ENCODE assay signal across 8 cellular contexts in genomic region chr16:49407873-49408565, GRCh38. TPM values are rescaled to one million over a fixed set of nuclear protein-coding genes. Genes with fewer than 3 reads are reported as not detected.
DNase-seq lines count a peak whose midpoint lies in the region; ATAC-seq and TF ChIP-seq lines count a peak whose summit lies in the region.

No MANE protein-coding gene starts in this region.

- DNase-seq in DMS153 treated with DMSO at 0.1 percent for 48 hours (lab: John Stamatoyannopoulos, UW; ENCODE audit: unreplicated experiment) (peak; percentile 19), HUDEP-2 (lab: John Stamatoyannopoulos, UW; ENCODE audit: unreplicated experiment in 76 of 76) (peak in 51 of 76 experiments; percentile 1 to 68 (median 24)), OCI-M1 (lab: John Stamatoyannopoulos, UW) (peak; percentile 70), activated T-cell treated with anti-CD3 and anti-CD28 coated beads for 4 hours (peak; percentile 42), esophagus squamous epithelium (lab: John Stamatoyannopoulos, UW) (no peak)
- peak; percentile 59 to 70 for DNase-seq in stimulated activated naive CD8-positive, alpha-beta T cell treated with anti-CD3 and anti-CD28 coated beads, Interleukin-15, amount 100 ng/mL, for 72 hours

- peaks cover 0 to 9% (median 5%) of the 10 kb centered on the region in 3 donors for H3K4me1 ChIP-seq in esophagus squamous epithelium

- TF ChIP-seq CTCF in esophagus squamous epithelium (IDR thresholded peaks at IDR 0.05) (peak; percentile 68 to 87 (median 84)), nephron (IDR thresholded peaks at IDR 0.05; ENCODE audit: unreplicated experiment in 3 of 3) (peak; percentile 89 to 95 (median 92))

- H3K4me1 Mint-ChIP-seq in nephron = peaks cover 8% of the 10 kb centered on the region
- no peaks in the 10 kb centered on the region for H3K4me1 Mint-ChIP-seq in stimulated activated naive CD8-positive, alpha-beta T cell treated with anti-CD3 and anti-CD28 coated beads, Interleukin-15, amount 100 ng/mL, for 72 hours

- H3K4me3 ChIP-seq in esophagus squamous epithelium = no peak overlapping the region

- H3K27ac ChIP-seq in esophagus squamous epithelium = no peak overlapping the region

- TF ChIP-seq POLR2A in esophagus squamous epithelium (IDR thresholded peaks at IDR 0.05) = no peak

- ATAC-seq in GM21528 (IDR thresholded peaks at IDR 0.05; ENCODE audit: low FRiP score, unreplicated experiment) = peak; percentile 93
- peak; percentile 87 for ATAC-seq in stimulated activated naive CD8-positive, alpha-beta T cell treated with anti-CD3 and anti-CD28 coated beads, Interleukin-15, amount 100 ng/mL, for 72 hours

- no peaks in the 10 kb centered on the region for H3K9me3 ChIP-seq in esophagus squamous epithelium

- peaks cover 26% of the 10 kb centered on the region for H3K27me3 Mint-ChIP-seq in nephron (ENCODE audit: low read depth)
- H3K27me3 Mint-ChIP-seq in stimulated activated naive CD8-positive, alpha-beta T cell treated with anti-CD3 and anti-CD28 coated beads, Interleukin-15, amount 100 ng/mL, for 72 hours = peaks cover 7% of the 10 kb centered on the region

- no peak overlapping the region for H3K4me3 Mint-ChIP-seq in nephron
- no peak overlapping the region for H3K4me3 Mint-ChIP-seq in stimulated activated naive CD8-positive, alpha-beta T cell treated with anti-CD3 and anti-CD28 coated beads, Interleukin-15, amount 100 ng/mL, for 72 hours

- H3K27me3 ChIP-seq in esophagus squamous epithelium = no peaks in the 10 kb centered on the region

- peaks cover 7% of the 10 kb centered on the region for H3K9me3 Mint-ChIP-seq in nephron
- peaks cover 2 to 3% of the 10 kb centered on the region in 2 donors for H3K9me3 Mint-ChIP-seq in stimulated activated naive CD8-positive, alpha-beta T cell treated with anti-CD3 and anti-CD28 coated beads, Interleukin-15, amount 100 ng/mL, for 72 hours

- WGBS in esophagus squamous epithelium, 2 donors = 22 to 31% methylated on average over 12 to 17 of the region's 17 CpGs

- intact Hi-C loops in esophagus squamous epithelium (cut with DNase I) = no loop called here

- peak overlapping the region in 1 of 3 experiments; percentile 38 for H3K27ac Mint-ChIP-seq in nephron
- no peak overlapping the region for H3K27ac Mint-ChIP-seq in stimulated activated naive CD8-positive, alpha-beta T cell treated with anti-CD3 and anti-CD28 coated beads, Interleukin-15, amount 100 ng/mL, for 72 hours

- no peaks in the 10 kb centered on the region for H3K36me3 Mint-ChIP-seq in nephron (ENCODE audit: low read depth)

- H3K36me3 ChIP-seq in esophagus squamous epithelium = no peaks in the 10 kb centered on the region

RNA-seq across cellular contexts. Expression of gene C16orf78, which starts 34.4 kb away (rescaled TPM):
- not detected for total RNA-seq in esophagus squamous epithelium
